1 cellular context compared by ENCODE assay signal in the genomic region with DNA sequence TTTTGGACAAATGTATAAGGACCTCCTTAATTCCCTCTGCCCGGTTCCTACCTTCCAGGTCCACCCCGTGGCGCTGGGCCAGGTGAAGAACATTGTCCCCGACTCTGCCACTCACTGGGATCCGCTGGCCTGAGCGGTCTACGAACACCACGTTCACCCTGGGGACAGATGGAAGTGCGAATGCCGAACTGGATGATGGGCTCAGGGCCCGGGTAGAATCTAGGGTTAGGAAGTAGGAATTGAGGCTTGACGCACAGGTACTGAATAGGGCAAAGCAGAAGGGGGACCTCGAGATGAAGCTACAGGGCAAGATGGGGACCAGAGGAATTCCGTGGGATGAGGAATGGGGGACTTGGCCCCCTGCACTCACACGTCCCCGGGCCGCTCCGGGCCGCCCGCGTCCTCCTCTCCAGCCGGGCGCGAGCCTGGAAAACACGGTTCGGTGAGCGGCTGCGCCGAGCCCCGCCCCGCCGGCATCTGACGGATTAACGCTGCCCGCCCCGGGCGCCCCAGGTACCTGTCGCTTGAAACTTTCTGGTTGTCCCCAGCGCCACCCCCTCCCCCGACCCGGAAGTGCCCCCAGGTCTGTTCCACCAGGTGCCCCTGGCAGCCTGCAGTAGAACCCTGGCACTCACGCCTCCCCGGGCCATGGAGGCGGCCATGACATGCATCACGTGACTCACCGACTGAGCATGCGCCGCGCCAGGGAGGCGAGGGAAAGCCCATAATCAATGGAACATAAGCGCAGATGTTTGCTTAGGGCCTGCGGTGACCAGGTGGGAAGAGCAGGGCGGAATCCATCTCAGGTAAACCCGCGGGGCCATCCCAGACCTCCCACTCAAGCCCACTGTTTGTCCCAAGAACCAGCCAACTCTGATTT.
A peak's percentile ranks its signal among the peaks of the same experiment; 100 is the strongest.
TF ChIP-seq lines count a peak whose summit lies in the region.

A gene (minus strand): TSS at position 681 of the 880 bp plus-strand sequence. CDS start 19 bp downstream, at position 662.

TF ChIP-seq in HEK293, 187 proteins besides CTCF, POLR2A, EP300 and RAD21 (continued from another document):
- TF ChIP-seq, protein P1, sequence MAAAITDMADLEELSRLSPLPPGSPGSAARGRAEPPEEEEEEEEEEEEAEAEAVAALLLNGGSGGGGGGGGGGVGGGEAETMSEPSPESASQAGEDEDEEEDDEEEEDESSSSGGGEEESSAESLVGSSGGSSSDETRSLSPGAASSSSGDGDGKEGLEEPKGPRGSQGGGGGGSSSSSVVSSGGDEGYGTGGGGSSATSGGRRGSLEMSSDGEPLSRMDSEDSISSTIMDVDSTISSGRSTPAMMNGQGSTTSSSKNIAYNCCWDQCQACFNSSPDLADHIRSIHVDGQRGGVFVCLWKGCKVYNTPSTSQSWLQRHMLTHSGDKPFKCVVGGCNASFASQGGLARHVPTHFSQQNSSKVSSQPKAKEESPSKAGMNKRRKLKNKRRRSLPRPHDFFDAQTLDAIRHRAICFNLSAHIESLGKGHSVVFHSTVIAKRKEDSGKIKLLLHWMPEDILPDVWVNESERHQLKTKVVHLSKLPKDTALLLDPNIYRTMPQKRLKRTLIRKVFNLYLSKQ (tag by site-specific recombination; IDR thresholded peaks at IDR 0.05; ENCODE audit: borderline replicate concordance), result no peak
- TF ChIP-seq ZNF302 (tag by site-specific recombination; IDR thresholded peaks at IDR 0.05; ENCODE audit: low read depth), result no peak
- peak; percentile 39 for TF ChIP-seq ZNF629 (tag by site-specific recombination; IDR thresholded peaks at IDR 0.05)
- peak; percentile 62; the same call in 1 of the 2 replicates for TF ChIP-seq ZSCAN30 (tag by site-specific recombination; IDR thresholded peaks at IDR 0.05)
- no peak for TF ChIP-seq ZNF239 (tag by site-specific recombination; IDR thresholded peaks at IDR 0.05)
- TF ChIP-seq ZNF48 (tag by site-specific recombination; IDR thresholded peaks at IDR 0.05), result no peak
